ENCODE assay signal across 18 cellular contexts in the genomic region with DNA sequence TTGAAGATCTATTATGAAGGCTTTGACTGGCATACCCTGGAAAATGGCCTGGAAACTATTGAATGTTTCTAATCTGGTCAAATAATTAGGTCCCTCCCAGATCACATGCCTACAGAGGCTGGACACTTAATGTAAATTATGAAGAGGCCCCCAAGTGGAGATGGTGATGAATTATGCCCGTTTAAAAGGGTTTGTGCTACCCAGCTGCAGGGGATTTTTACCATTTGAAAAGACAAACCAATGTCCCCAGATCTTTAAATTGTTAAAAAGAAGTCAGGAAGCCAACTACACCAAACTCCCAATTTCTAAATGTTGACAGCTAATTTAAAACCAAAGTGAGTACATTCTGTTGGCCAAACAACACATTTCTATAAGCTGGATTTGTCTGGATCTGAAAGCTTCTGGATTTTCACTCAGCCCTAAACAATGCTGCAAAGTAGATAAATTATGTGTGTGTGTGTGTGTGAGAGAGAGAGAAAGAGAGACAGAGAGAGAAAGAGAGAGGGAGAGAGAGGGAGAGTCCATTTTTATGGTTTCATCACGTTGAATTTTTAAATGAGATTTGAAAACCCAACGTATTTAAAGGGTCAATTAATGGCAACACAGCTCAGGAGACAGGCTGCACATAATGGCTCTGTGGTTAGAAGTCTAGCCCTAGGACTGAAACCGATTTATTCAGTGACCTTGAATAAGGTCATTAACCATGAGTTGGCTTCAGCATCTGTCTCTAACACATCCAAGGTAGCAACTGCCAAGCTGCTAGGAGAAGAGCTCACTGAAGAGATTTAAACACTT. TPM values are rescaled to one million over a fixed set of nuclear protein-coding genes. Genes with fewer than 3 reads are reported as not detected.
DNase-seq lines count a peak whose midpoint lies in the region; FAIRE-seq and TF ChIP-seq lines count a peak whose summit lies in the region.
"Had no signal": no experiment of that assay in that cellular context is flagged by ENCODE, and none has a peak within 500 bp of the region (broad histone marks: within the 10 kb centered on the region; RNA-seq: fewer than 3 reads in every experiment).

No MANE protein-coding gene starts in this region.

- H3K9me3 Mint-ChIP-seq in astrocyte (ENCODE audit: unreplicated experiment), result no peaks in the 10 kb centered on the region

- H3K27me3 ChIP-seq in astrocyte (ENCODE audit: insufficient read depth, low read length), result no peaks in the 10 kb centered on the region
- H3K27me3 ChIP-seq: BE2C had no signal

- peaks cover 5% of the 10 kb centered on the region for H3K27me3 Mint-ChIP-seq in astrocyte (ENCODE audit: low read depth, unreplicated experiment)
- H3K27me3 Mint-ChIP-seq: CD4-positive, CD25-positive, alpha-beta regulatory T cell had no signal

- H3K4me2 ChIP-seq in astrocyte (ENCODE audit: low read length), result no peak overlapping the region

- in situ Hi-C loops in KBM-7 (cut with MboI; ENCODE audit: low pct_unique_long_range_greater_than_20kb, low sequenced_read_pairs), result no loop called here

- H3K27ac ChIP-seq in astrocyte (ENCODE audit: low read depth, low read length), result no peak overlapping the region

- H3K9ac ChIP-seq in astrocyte (ENCODE audit: low read length), result no peak overlapping the region

- no peaks in the 10 kb centered on the region for H4K20me1 ChIP-seq in astrocyte (ENCODE audit: insufficient read depth, low read length)

- no peaks in the 10 kb centered on the region for H3K4me1 ChIP-seq in astrocyte (ENCODE audit: insufficient read depth, low read length)
- H3K4me1 ChIP-seq: BE2C, Caco-2 had no signal

- H3K27ac Mint-ChIP-seq in astrocyte (ENCODE audit: unreplicated experiment), result no peak overlapping the region
- H3K27ac Mint-ChIP-seq: CD4-positive, CD25-positive, alpha-beta regulatory T cell had no signal

- no peak overlapping the region for H3K4me3 ChIP-seq in astrocyte (ENCODE audit: insufficient read depth, low read depth, low read length)

- DNase-seq in NCI-H1417 (lab: John Stamatoyannopoulos, UW), result peak in 2 of 3 experiments; percentile 2 to 65
- DNase-seq in NCI-H1417 treated with DMSO at 0.1 percent for 48 hours (lab: John Stamatoyannopoulos, UW), result no peak
- DNase-seq in NCI-H1092 treated with DMSO at 0.1 percent for 48 hours (lab: John Stamatoyannopoulos, UW), result peak; percentile 55
- peak; percentile 26 for DNase-seq in astrocyte (ENCODE audit: low read depth)
- peak; percentile 2 for DNase-seq in renal cortical epithelial cell (ENCODE audit: low read depth)
- no peak for DNase-seq in NCI-H2107 treated with DMSO at 0.1 percent for 48 hours (lab: John Stamatoyannopoulos, UW; ENCODE audit: unreplicated experiment)
- DNase-seq in KBM-7, result no peak
- DNase-seq in effector CD8-positive, alpha-beta T cell (lab: John Stamatoyannopoulos, UW), result no peak
- DNase-seq: BE2C; Caco-2; CD4-positive, CD25-positive, alpha-beta regulatory T cell; GF-D8; HCEC 1CT; NCI-H146; NCI-H2029 treated with DMSO at 0.1 percent for 48 hours; NCI-H510A treated with DMSO at 0.1 percent for 48 hours; NCI-H774; SW 1271 had no signal

- no peaks in the 10 kb centered on the region for H3K9me3 ChIP-seq in astrocyte (ENCODE audit: insufficient read depth, low read depth, low read length)
- H3K9me3 ChIP-seq: BE2C, Caco-2 had no signal

- no peak for TF ChIP-seq CTCF in astrocyte (IDR thresholded peaks at IDR 0.05; ENCODE audit: insufficient read depth, low read depth, low read length)

- H3K4me1 Mint-ChIP-seq in astrocyte (ENCODE audit: low read depth, unreplicated experiment), result no peaks in the 10 kb centered on the region
- H3K4me1 Mint-ChIP-seq: CD4-positive, CD25-positive, alpha-beta regulatory T cell had no signal

- no peaks in the 10 kb centered on the region for H3K79me2 ChIP-seq in astrocyte (ENCODE audit: insufficient read depth, low read length)

- H3K36me3 Mint-ChIP-seq in astrocyte (ENCODE audit: low read depth, unreplicated experiment), result no peaks in the 10 kb centered on the region
- H3K36me3 Mint-ChIP-seq: CD4-positive, CD25-positive, alpha-beta regulatory T cell had no signal

- H2AFZ ChIP-seq in astrocyte (ENCODE audit: low read depth, low read length), result no peak overlapping the region

- FAIRE-seq in astrocyte (lab: Jason Lieb, UNC), result no peak

- H3K4me3 Mint-ChIP-seq in astrocyte (ENCODE audit: unreplicated experiment), result no peak overlapping the region
- H3K4me3 Mint-ChIP-seq: CD4-positive, CD25-positive, alpha-beta regulatory T cell had no signal

- H3K36me3 ChIP-seq in astrocyte (ENCODE audit: insufficient read depth, low read length), result no peaks in the 10 kb centered on the region
- H3K36me3 ChIP-seq: BE2C had no signal

RNA-seq across cellular contexts. Expression of a gene that starts 35.5 kb away (rescaled TPM):
- total RNA-seq in astrocyte, result 2.1 and 2.4 TPM in 2 replicates
- total RNA-seq in renal cortical epithelial cell, result 0.15 TPM in 1 of 2 replicates, not detected in the other
- total RNA-seq: Caco-2; CD4-positive, CD25-positive, alpha-beta regulatory T cell had no signal

Comparison
In these comparisons a context has a peak if more than half of its experiments do, and no peak if none do; other contexts are left out.
1. DNase-seq: peak in NCI-H1417 (2 of 3), NCI-H1092 treated with DMSO at 0.1 percent for 48 hours (single experiment), astrocyte (single experiment) and renal cortical epithelial cell (single experiment); none in NCI-H1417 treated with DMSO at 0.1 percent for 48 hours (single experiment), NCI-H2107 treated with DMSO at 0.1 percent for 48 hours (single experiment), KBM-7 (single experiment) and effector CD8-positive, alpha-beta T cell (single experiment).